In the genomic region with DNA sequence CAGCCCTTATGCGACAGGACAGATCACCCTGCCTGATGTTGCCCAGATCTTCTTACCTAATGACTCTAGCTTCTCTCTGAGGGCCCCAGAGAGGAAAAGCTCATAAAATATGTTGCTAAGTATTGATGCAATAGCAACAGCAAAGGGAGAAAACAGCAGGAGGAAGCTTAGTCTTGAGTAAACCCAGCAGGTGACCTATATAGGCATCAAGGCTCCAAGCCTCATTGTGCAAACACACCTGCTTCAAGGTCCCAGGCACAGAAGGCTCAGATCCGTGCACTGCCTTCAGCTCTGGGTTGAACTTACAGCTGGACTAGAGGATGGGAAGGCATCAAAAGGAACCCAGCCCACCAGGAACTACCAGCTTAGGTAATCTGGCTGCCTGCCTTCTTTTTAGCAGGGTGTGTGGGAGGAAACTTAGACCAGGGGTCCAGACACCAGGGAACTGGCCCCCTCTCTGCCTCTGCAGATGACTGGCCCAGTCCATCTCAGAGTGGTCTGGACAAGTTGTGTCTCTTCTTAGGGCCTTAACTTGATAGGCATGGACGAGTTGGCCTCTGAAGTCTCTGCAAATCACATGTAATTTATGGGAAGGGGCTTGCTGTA, we compare ENCODE assay signal across 1 cellular context.
TF ChIP-seq lines count a peak whose summit lies in the region.

No MANE protein-coding gene starts in this region.

TF ChIP-seq in HEK293, 187 proteins besides CTCF, POLR2A, EP300 and RAD21 (continued from another document):
- TF ChIP-seq ZBTB7A (tag by site-specific recombination; IDR thresholded peaks at IDR 0.05; ENCODE audit: low read depth) (no peak), ZIC2 (tag by site-specific recombination; IDR thresholded peaks at IDR 0.05) (peak; percentile 97), ZNF600 (tag by site-specific recombination; IDR thresholded peaks at IDR 0.05) (no peak), ZNF2 (tag by site-specific recombination; IDR thresholded peaks at IDR 0.05) (no peak)
